ENCODE assay signal across 2 cellular contexts in the genomic region with DNA sequence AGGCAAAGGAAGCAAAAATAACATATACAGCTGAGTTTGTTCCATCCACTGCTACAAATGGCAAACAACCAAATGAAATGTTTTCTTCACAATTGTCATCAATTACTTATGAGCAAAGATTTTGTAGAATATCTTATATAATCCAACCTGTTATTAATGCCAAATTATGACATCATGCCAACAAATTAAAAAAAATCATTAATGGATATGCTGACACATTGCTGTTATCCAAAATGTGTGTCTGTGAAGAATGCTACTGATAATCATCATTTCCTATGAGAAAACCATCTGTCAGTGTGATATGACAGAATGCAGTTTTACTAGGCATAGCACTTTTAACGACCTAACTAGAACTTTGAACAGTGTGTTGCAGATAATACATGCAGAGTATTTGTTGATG.
TF ChIP-seq lines count a peak whose summit lies in the region.

No MANE protein-coding gene starts in this region.

TF ChIP-seq in IMR-90, 13 proteins besides CTCF, POLR2A, EP300 and RAD21 (continued from another document):
- TF ChIP-seq, protein P1, sequence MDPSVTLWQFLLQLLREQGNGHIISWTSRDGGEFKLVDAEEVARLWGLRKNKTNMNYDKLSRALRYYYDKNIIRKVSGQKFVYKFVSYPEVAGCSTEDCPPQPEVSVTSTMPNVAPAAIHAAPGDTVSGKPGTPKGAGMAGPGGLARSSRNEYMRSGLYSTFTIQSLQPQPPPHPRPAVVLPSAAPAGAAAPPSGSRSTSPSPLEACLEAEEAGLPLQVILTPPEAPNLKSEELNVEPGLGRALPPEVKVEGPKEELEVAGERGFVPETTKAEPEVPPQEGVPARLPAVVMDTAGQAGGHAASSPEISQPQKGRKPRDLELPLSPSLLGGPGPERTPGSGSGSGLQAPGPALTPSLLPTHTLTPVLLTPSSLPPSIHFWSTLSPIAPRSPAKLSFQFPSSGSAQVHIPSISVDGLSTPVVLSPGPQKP (IDR thresholded peaks at IDR 0.05; ENCODE audit: borderline replicate concordance, low read depth, low read length), result no peak

TF ChIP-seq in GM23338, 12 proteins besides CTCF, POLR2A, EP300 and RAD21 (continued from another document):
- TF ChIP-seq, protein P2, sequence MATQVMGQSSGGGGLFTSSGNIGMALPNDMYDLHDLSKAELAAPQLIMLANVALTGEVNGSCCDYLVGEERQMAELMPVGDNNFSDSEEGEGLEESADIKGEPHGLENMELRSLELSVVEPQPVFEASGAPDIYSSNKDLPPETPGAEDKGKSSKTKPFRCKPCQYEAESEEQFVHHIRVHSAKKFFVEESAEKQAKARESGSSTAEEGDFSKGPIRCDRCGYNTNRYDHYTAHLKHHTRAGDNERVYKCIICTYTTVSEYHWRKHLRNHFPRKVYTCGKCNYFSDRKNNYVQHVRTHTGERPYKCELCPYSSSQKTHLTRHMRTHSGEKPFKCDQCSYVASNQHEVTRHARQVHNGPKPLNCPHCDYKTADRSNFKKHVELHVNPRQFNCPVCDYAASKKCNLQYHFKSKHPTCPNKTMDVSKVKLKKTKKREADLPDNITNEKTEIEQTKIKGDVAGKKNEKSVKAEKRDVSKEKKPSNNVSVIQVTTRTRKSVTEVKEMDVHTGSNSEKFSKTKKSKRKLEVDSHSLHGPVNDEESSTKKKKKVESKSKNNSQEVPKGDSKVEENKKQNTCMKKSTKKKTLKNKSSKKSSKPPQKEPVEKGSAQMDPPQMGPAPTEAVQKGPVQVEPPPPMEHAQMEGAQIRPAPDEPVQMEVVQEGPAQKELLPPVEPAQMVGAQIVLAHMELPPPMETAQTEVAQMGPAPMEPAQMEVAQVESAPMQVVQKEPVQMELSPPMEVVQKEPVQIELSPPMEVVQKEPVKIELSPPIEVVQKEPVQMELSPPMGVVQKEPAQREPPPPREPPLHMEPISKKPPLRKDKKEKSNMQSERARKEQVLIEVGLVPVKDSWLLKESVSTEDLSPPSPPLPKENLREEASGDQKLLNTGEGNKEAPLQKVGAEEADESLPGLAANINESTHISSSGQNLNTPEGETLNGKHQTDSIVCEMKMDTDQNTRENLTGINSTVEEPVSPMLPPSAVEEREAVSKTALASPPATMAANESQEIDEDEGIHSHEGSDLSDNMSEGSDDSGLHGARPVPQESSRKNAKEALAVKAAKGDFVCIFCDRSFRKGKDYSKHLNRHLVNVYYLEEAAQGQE (IDR thresholded peaks at IDR 0.05; ENCODE audit: unreplicated experiment), result no peak
- no peak for TF ChIP-seq EZH2phosphoT487 (IDR thresholded peaks at IDR 0.05; ENCODE audit: unreplicated experiment)
- no peak for TF ChIP-seq NANOG (IDR thresholded peaks at IDR 0.05; ENCODE audit: borderline replicate concordance)
- TF ChIP-seq, protein P3, sequence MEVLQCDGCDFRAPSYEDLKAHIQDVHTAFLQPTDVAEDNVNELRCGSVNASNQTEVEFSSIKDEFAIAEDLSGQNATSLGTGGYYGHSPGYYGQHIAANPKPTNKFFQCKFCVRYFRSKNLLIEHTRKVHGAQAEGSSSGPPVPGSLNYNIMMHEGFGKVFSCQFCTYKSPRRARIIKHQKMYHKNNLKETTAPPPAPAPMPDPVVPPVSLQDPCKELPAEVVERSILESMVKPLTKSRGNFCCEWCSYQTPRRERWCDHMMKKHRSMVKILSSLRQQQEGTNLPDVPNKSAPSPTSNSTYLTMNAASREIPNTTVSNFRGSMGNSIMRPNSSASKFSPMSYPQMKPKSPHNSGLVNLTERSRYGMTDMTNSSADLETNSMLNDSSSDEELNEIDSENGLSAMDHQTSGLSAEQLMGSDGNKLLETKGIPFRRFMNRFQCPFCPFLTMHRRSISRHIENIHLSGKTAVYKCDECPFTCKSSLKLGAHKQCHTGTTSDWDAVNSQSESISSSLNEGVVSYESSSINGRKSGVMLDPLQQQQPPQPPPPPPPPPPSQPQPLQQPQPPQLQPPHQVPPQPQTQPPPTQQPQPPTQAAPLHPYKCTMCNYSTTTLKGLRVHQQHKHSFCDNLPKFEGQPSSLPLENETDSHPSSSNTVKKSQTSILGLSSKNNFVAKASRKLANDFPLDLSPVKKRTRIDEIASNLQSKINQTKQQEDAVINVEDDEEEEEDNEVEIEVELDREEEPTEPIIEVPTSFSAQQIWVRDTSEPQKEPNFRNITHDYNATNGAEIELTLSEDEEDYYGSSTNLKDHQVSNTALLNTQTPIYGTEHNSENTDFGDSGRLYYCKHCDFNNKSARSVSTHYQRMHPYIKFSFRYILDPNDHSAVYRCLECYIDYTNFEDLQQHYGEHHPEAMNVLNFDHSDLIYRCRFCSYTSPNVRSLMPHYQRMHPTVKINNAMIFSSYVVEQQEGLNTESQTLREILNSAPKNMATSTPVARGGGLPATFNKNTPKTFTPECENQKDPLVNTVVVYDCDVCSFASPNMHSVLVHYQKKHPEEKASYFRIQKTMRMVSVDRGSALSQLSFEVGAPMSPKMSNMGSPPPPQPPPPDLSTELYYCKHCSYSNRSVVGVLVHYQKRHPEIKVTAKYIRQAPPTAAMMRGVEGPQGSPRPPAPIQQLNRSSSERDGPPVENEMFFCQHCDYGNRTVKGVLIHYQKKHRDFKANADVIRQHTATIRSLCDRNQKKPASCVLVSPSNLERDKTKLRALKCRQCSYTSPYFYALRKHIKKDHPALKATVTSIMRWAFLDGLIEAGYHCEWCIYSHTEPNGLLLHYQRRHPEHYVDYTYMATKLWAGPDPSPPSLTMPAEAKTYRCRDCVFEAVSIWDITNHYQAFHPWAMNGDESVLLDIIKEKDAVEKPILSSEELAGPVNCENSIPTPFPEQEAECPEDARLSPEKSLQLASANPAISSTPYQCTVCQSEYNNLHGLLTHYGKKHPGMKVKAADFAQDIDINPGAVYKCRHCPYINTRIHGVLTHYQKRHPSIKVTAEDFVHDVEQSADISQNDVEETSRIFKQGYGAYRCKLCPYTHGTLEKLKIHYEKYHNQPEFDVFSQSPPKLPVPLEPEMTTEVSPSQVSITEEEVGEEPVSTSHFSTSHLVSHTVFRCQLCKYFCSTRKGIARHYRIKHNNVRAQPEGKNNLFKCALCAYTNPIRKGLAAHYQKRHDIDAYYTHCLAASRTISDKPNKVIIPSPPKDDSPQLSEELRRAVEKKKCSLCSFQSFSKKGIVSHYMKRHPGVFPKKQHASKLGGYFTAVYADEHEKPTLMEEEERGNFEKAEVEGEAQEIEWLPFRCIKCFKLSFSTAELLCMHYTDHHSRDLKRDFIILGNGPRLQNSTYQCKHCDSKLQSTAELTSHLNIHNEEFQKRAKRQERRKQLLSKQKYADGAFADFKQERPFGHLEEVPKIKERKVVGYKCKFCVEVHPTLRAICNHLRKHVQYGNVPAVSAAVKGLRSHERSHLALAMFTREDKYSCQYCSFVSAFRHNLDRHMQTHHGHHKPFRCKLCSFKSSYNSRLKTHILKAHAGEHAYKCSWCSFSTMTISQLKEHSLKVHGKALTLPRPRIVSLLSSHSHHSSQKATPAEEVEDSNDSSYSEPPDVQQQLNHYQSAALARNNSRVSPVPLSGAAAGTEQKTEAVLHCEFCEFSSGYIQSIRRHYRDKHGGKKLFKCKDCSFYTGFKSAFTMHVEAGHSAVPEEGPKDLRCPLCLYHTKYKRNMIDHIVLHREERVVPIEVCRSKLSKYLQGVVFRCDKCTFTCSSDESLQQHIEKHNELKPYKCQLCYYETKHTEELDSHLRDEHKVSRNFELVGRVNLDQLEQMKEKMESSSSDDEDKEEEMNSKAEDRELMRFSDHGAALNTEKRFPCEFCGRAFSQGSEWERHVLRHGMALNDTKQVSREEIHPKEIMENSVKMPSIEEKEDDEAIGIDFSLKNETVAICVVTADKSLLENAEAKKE (CRISPR knock-in tag; IDR thresholded peaks at IDR 0.05), result no peak
- TF ChIP-seq ZNF331 (CRISPR knock-in tag; IDR thresholded peaks at IDR 0.05; ENCODE audit: low read depth), result no peak
- no peak for TF ChIP-seq POLR2AphosphoS5 (IDR thresholded peaks at IDR 0.05; ENCODE audit: low read depth)
- TF ChIP-seq CREB1 (CRISPR knock-in tag; IDR thresholded peaks at IDR 0.05; ENCODE audit: low read depth), result no peak
